Comparison of ENCODE assay signal across 8 cellular contexts in genomic region chr6:12010635-12011275, GRCh38. TPM values are rescaled to one million over a fixed set of nuclear protein-coding genes. Genes with fewer than 3 reads are reported as not detected.
DNase-seq lines count a peak whose midpoint lies in the region; ATAC-seq lines count a peak whose summit lies in the region.

No MANE protein-coding gene starts in this region.

- H3K4me1 Mint-ChIP-seq in IgD-negative memory B cell = peaks cover 28 to 36% (median 33%) of the 10 kb centered on the region in 3 donors

- peak overlapping the region; percentile 93 to 99 (median 98) for H3K4me3 Mint-ChIP-seq in IgD-negative memory B cell

- H3K4me3 ChIP-seq in SJSA1 (peak overlapping the region; percentile 63), duodenal mucosa (ENCODE audit: low read depth in 1 of 2, low read length in 2 of 2) (peak overlapping the region; percentile 67 to 91), mesodermal cell (ENCODE audit: extremely low read depth, insufficient read depth, low read length, poor library complexity, severe bottlenecking) (peak overlapping the region; percentile 66), thymus (ENCODE audit: low read length) (peak overlapping the region; percentile 81)

- H3K27ac Mint-ChIP-seq in IgD-negative memory B cell = peak overlapping the region; percentile 97 to 100 (median 100)

- H3K27ac ChIP-seq in SJSA1 = peak overlapping the region; percentile 94
- peak overlapping the region; percentile 96 for H3K27ac ChIP-seq in duodenal mucosa (ENCODE audit: low read depth, low read length)
- peak overlapping the region; percentile 93 for H3K27ac ChIP-seq in mesodermal cell (ENCODE audit: low read depth, low read length, severe bottlenecking)
- peak overlapping the region; percentile 94 for H3K27ac ChIP-seq in thymus (ENCODE audit: low read depth)

- WGBS in mesodermal cell (ENCODE audit: insufficient coverage in 2 of 2), 2 experiments = 0% methylated on average over 8 to 18 of the region's 22 CpGs
- WGBS in thymus = 1% methylated on average over 22 of the region's 22 CpGs

- peak; percentile 62 to 66 for DNase-seq in SHP77 (lab: John Stamatoyannopoulos, UW)
- no peak for DNase-seq in SHP77 treated with DMSO at 0.1 percent for 48 hours (lab: John Stamatoyannopoulos, UW)
- DNase-seq in SJSA1 (ENCODE audit: low read depth in 1 of 2, low spot score in 2 of 2) = peak in 1 of 2 experiments; percentile 72

- H3K9me3 ChIP-seq in SJSA1 (replicated peaks) = no peaks in the 10 kb centered on the region
- H3K9me3 ChIP-seq in duodenal mucosa (ENCODE audit: control insufficient read depth in 1 of 2, low read length in 2 of 2) = peaks cover 0 to 4% of the 10 kb centered on the region in 2 donors
- H3K9me3 ChIP-seq in mesodermal cell (ENCODE audit: control insufficient read depth, low read length) = peaks cover 6% of the 10 kb centered on the region
- H3K9me3 ChIP-seq in thymus (ENCODE audit: control insufficient read depth) = no peaks in the 10 kb centered on the region

- H3K27me3 Mint-ChIP-seq in IgD-negative memory B cell = no peaks in the 10 kb centered on the region

- peak; percentile 30 for ATAC-seq in GM21737 (IDR thresholded peaks at IDR 0.05; ENCODE audit: unreplicated experiment)

- no peaks in the 10 kb centered on the region for H3K9me3 Mint-ChIP-seq in IgD-negative memory B cell

- H3K9ac ChIP-seq in duodenal mucosa (ENCODE audit: low read depth in 1 of 2, low read length in 2 of 2) = peak overlapping the region; percentile 91 to 96

- H3K4me1 ChIP-seq in SJSA1 (replicated peaks) = peaks cover 27% of the 10 kb centered on the region
- H3K4me1 ChIP-seq in duodenal mucosa (ENCODE audit: control insufficient read depth in 1 of 2, insufficient read depth in 2 of 2, low read length in 2 of 2) = peaks cover 21 to 22% of the 10 kb centered on the region in 2 donors
- H3K4me1 ChIP-seq in mesodermal cell (ENCODE audit: control insufficient read depth, insufficient read depth, low read length, poor library complexity, severe bottlenecking) = peaks cover 13% of the 10 kb centered on the region
- peaks cover 9% of the 10 kb centered on the region for H3K4me1 ChIP-seq in thymus (ENCODE audit: control insufficient read depth, insufficient read depth, low read length)

- H3K36me3 ChIP-seq in SJSA1 = peaks cover 12% of the 10 kb centered on the region
- H3K36me3 ChIP-seq in duodenal mucosa (ENCODE audit: control insufficient read depth in 1 of 2, insufficient read depth in 2 of 2, low read length in 2 of 2) = no peaks in the 10 kb centered on the region
- peaks cover 15% of the 10 kb centered on the region for H3K36me3 ChIP-seq in mesodermal cell (ENCODE audit: control insufficient read depth, insufficient read depth, low read length)
- H3K36me3 ChIP-seq in thymus (ENCODE audit: control insufficient read depth, insufficient read depth) = no peaks in the 10 kb centered on the region

- H3K36me3 Mint-ChIP-seq in IgD-negative memory B cell = no peaks in the 10 kb centered on the region

- no peaks in the 10 kb centered on the region for H3K27me3 ChIP-seq in SJSA1 (replicated peaks)
- no peaks in the 10 kb centered on the region for H3K27me3 ChIP-seq in duodenal mucosa (ENCODE audit: control insufficient read depth in 1 of 2, insufficient read depth in 2 of 2, low read length in 2 of 2)
- no peaks in the 10 kb centered on the region for H3K27me3 ChIP-seq in thymus (ENCODE audit: control insufficient read depth, insufficient read depth)

RNA-seq across cellular contexts. Expression of gene HIVEP1, which starts 1.4 kb away (rescaled TPM):
- polyA plus RNA-seq in IgD-negative memory B cell (14.7 TPM), thymus (8.7 TPM)
- total RNA-seq in SJSA1 (2014; rRNA removed; shearing (Covaris generic)) = 15.8 and 16.3 TPM in 2 replicates
- polyA plus RNA-seq in mesodermal cell (2013, experiment 1 of 2) = 14.7 TPM
- polyA plus RNA-seq in mesodermal cell (2013, experiment 2 of 2) = 11.8 TPM
